15 cellular contexts compared by ENCODE assay signal in the genomic region with DNA sequence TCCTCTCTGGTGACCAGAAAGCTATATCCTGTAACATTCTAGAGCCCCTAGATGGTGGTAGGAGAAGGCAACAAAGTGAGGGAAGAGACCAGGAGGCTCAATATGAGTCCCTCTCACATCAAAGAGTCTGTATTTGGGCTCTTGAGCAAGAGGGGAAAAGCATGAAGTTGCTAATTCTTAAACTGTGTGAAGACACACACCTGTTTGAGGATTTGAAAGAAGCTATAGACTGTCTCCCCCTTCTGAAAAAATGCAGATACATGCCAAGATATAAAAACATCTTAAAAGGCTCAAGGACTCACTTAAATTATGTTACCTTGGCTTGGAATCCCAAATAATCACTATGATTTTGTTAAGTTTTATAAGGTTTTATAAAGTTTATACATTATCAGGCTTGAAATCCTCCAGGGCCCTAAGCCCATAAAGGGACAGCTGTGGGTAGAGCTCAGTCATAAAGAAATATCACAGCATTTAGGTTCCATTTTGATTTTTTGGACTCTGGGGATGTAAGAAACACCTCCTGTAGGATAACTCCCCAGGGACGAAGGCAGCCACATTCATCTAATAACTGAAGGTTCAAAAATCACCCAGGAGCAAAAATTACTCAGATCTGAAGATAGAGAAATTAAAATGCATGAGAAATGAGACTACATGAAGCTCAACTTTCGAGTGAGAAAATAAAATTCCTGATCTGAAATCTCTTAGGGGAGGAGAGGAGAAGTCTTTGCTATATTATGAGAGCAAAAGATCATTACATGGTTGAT.
"Had no signal": no experiment of that assay in that cellular context is flagged by ENCODE, and none has a peak within 500 bp of the region (broad histone marks: within the 10 kb centered on the region; RNA-seq: fewer than 3 reads in every experiment).

No MANE protein-coding gene starts in this region.

- H2AFZ ChIP-seq: parathyroid adenoma had no signal

- H3K36me3 Mint-ChIP-seq: naive B cell had no signal

- H3K9me3 Mint-ChIP-seq: activated CD8-positive, alpha-beta T cell treated with anti-CD3 and anti-CD28 coated beads for 36 hours; activated naive CD4-positive, alpha-beta T cell treated with anti-CD3 and anti-CD28 coated beads for 36 hours; activated T-helper 1 cell treated with anti-CD3 and anti-CD28 coated beads, Interleukin-12 subunit alpha, Interleukin-12 subunit beta, Interleukin-2, Interleukin-4 antibody, amounts not matched to agents 30 ng/mL and 10 ng/mL and 1 ng/mL, durations not matched to agents 14 hours and 24 hours and 36 hours; central memory CD8-positive, alpha-beta T cell had no signal

- H3K36me3 ChIP-seq: lower lobe of right lung, tibial nerve had no signal

- ATAC-seq: body of pancreas, left cardiac atrium, lower lobe of right lung had no signal

- H3K4me1 ChIP-seq: body of pancreas, parathyroid adenoma had no signal

- H3K27ac ChIP-seq: body of pancreas, lower lobe of right lung, parathyroid adenoma, tibial nerve had no signal

- H3K27ac Mint-ChIP-seq: activated CD8-positive, alpha-beta T cell treated with anti-CD3 and anti-CD28 coated beads for 36 hours; activated naive CD4-positive, alpha-beta T cell treated with anti-CD3 and anti-CD28 coated beads for 36 hours; activated T-helper 1 cell treated with anti-CD3 and anti-CD28 coated beads, Interleukin-12 subunit alpha, Interleukin-12 subunit beta, Interleukin-2, Interleukin-4 antibody, amounts not matched to agents 30 ng/mL and 10 ng/mL and 1 ng/mL, durations not matched to agents 14 hours and 24 hours and 36 hours; endodermal cell had no signal

- H3K4me3 Mint-ChIP-seq: activated CD8-positive, alpha-beta T cell treated with anti-CD3 and anti-CD28 coated beads for 36 hours; activated naive CD4-positive, alpha-beta T cell treated with anti-CD3 and anti-CD28 coated beads for 36 hours; activated T-helper 1 cell treated with anti-CD3 and anti-CD28 coated beads, Interleukin-12 subunit alpha, Interleukin-12 subunit beta, Interleukin-2, Interleukin-4 antibody, amounts not matched to agents 30 ng/mL and 10 ng/mL and 1 ng/mL, durations not matched to agents 14 hours and 24 hours and 36 hours; central memory CD8-positive, alpha-beta T cell; endodermal cell; naive B cell had no signal

- DNase-seq: activated CD8-positive, alpha-beta memory T cell treated with anti-CD3 and anti-CD28 coated beads, Interleukin-2, amount 50 U/mL, for 4 hours; activated CD8-positive, alpha-beta T cell treated with anti-CD3 and anti-CD28 coated beads for 36 hours; activated naive CD4-positive, alpha-beta T cell treated with anti-CD3 and anti-CD28 coated beads for 36 hours; body of pancreas; endodermal cell; erythroblast; left cardiac atrium; lower lobe of right lung; naive B cell; stimulated activated CD4-positive, alpha-beta T cell treated with anti-CD3 and anti-CD28 coated beads, Interleukin-4, amount 100 ng/mL, for 4 hours; T-helper 9 cell had no signal

- H3K9me3 ChIP-seq: body of pancreas, lower lobe of right lung had no signal

- H3K4me3 ChIP-seq: body of pancreas, lower lobe of right lung, tibial nerve had no signal

- H3K27me3 Mint-ChIP-seq: activated CD8-positive, alpha-beta T cell treated with anti-CD3 and anti-CD28 coated beads for 36 hours; central memory CD8-positive, alpha-beta T cell had no signal

- H3K79me2 ChIP-seq: parathyroid adenoma had no signal
